Comparison of ENCODE assay signal across 18 cellular contexts in genomic region chr2:188572592-188572991, GRCh38.
DNase-seq lines count a peak whose midpoint lies in the region; ATAC-seq, FAIRE-seq and TF ChIP-seq lines count a peak whose summit lies in the region.
"Had no signal": no experiment of that assay in that cellular context is flagged by ENCODE, and none has a peak within 500 bp of the region (broad histone marks: within the 10 kb centered on the region; RNA-seq: fewer than 3 reads in every experiment).

No MANE protein-coding gene starts in this region.

- H3K4me3 ChIP-seq in HepG2 (replicated peaks in 1 of 3; ENCODE audit: insufficient read depth in 1 of 3, low read depth in 2 of 3, low read length in 3 of 3) (no peak overlapping the region), right lobe of liver (no peak overlapping the region), SK-N-MC (no peak overlapping the region; the same call in 1 of the 2 replicates)
- H3K4me3 ChIP-seq: GM23248, K562 had no signal

- no peak for FAIRE-seq in HepG2 (lab: Jason Lieb, UNC)
- FAIRE-seq: D721Med, H54, K562 had no signal

- H3K79me2 ChIP-seq in HepG2 (ENCODE audit: insufficient read depth, low read length) = no peaks in the 10 kb centered on the region

- H3K27ac Mint-ChIP-seq in mesothelial cell of epicardium = peak overlapping the region; percentile 21
- H3K27ac Mint-ChIP-seq: CD14-positive monocyte; CD8-positive, alpha-beta T cell had no signal

- no peaks in the 10 kb centered on the region for H3K27me3 ChIP-seq in HepG2 (ENCODE audit: control insufficient read depth in 1 of 2, insufficient read depth in 2 of 2, low read length in 2 of 2)
- no peaks in the 10 kb centered on the region for H3K27me3 ChIP-seq in right lobe of liver

- in situ Hi-C loops in HepG2 (cut with HindIII; ENCODE audit: extremely low pct_ligation_motif_present, low pct_unique_long_range_greater_than_20kb) = no loop called here

- H3K4me2 ChIP-seq in HepG2 (ENCODE audit: low read depth, low read length) = no peak overlapping the region

- peaks cover 7% of the 10 kb centered on the region for H3K9me3 Mint-ChIP-seq in mesothelial cell of epicardium
- H3K9me3 Mint-ChIP-seq: CD8-positive, alpha-beta T cell had no signal

- H4K20me1 ChIP-seq in HepG2 (ENCODE audit: insufficient read depth, low read length) = no peaks in the 10 kb centered on the region

- TF ChIP-seq EP300 in HepG2 (IDR thresholded peaks at IDR 0.05; ENCODE audit: low read depth in 2 of 2, low read length in 2 of 2) (no peak), HepG2 (CRISPR knock-in tag; IDR thresholded peaks at IDR 0.05; ENCODE audit: borderline replicate concordance) (no peak)

- intact Hi-C loops in HepG2 (cut with micrococcal nuclease; ENCODE audit: unreplicated experiment) (no loop called here), right lobe of liver (cut with DNase I) (no loop called here)

- H3K4me3 Mint-ChIP-seq in mesothelial cell of epicardium = no peak overlapping the region
- H3K4me3 Mint-ChIP-seq: CD14-positive monocyte; CD8-positive, alpha-beta T cell had no signal

- ATAC-seq in HepG2 = no peak
- ATAC-seq in right lobe of liver = no peak
- no peak for ATAC-seq in HG03354 (IDR thresholded peaks at IDR 0.05; ENCODE audit: poor library complexity, severe bottlenecking, unreplicated experiment)
- ATAC-seq in GM19463 (IDR thresholded peaks at IDR 0.05; ENCODE audit: unreplicated experiment) = no peak
- no peak for ATAC-seq in GM21529 (IDR thresholded peaks at IDR 0.05; ENCODE audit: unreplicated experiment)
- ATAC-seq: CD8-positive, alpha-beta T cell; HCT116; K562 had no signal

- H3K9me3 ChIP-seq in HepG2 (ENCODE audit: low read length) = no peaks in the 10 kb centered on the region
- H3K9me3 ChIP-seq in right lobe of liver = no peaks in the 10 kb centered on the region
- H3K9me3 ChIP-seq in SK-N-MC (ENCODE audit: low read depth, low read length) = no peaks in the 10 kb centered on the region

- H3K27me3 Mint-ChIP-seq in mesothelial cell of epicardium (ENCODE audit: low read depth) = no peaks in the 10 kb centered on the region

- TF ChIP-seq RAD21 in HepG2 (CRISPR knock-in tag; IDR thresholded peaks at IDR 0.05) = no peak

- TF ChIP-seq POLR2A in HepG2 (IDR thresholded peaks at IDR 0.05; ENCODE audit: insufficient read depth in 1 of 2, low read depth in 2 of 2, low read length in 2 of 2) (no peak), right lobe of liver (IDR thresholded peaks at IDR 0.05) (no peak)

- H3K4me1 Mint-ChIP-seq in mesothelial cell of epicardium = peaks cover 7% of the 10 kb centered on the region
- H3K4me1 Mint-ChIP-seq: CD14-positive monocyte had no signal

- no peak for TF ChIP-seq CTCF in HepG2 (CRISPR knock-in tag; IDR thresholded peaks at IDR 0.05)
- no peak for TF ChIP-seq CTCF in right lobe of liver (IDR thresholded peaks at IDR 0.05)
- TF ChIP-seq CTCF in mesothelial cell of epicardium (IDR thresholded peaks at IDR 0.05; ENCODE audit: unreplicated experiment) = no peak

- WGBS in HepG2 (ENCODE audit: low lambda C conversion rate) = 0% methylated on average over 1 of the region's 1 CpG
- WGBS in right lobe of liver (ENCODE audit: insufficient coverage, low coverage, low lambda C conversion rate, missing lambda C conversion rate) = 58% methylated on average over 1 of the region's 1 CpG

- CTCF ChIA-PET in HepG2 (lab: Yijun Ruan, JAX; ENCODE audit: low intra/inter-chr PET ratio, low total read pairs) = no interaction called here

- H3K36me3 Mint-ChIP-seq in mesothelial cell of epicardium = peaks cover 43% of the 10 kb centered on the region
- H3K36me3 Mint-ChIP-seq: CD14-positive monocyte; CD8-positive, alpha-beta T cell had no signal

- H3K9ac ChIP-seq in HepG2 (ENCODE audit: insufficient read depth, low read depth, low read length) (no peak overlapping the region), SK-N-MC (ENCODE audit: insufficient read length) (no peak overlapping the region)
- H3K9ac ChIP-seq: GM23248 had no signal

- POLR2A ChIA-PET in HepG2 (lab: Yijun Ruan, JAX) = no interaction called here

- DNase-seq in HepG2 (ENCODE audit: low spot score) (no peak), right lobe of liver (no peak), SK-N-MC (ENCODE audit: low read depth, low spot score) (no peak), mesothelial cell of epicardium (ENCODE audit: low spot score in 2 of 2, unreplicated experiment in 2 of 2) (no peak)
- DNase-seq: CD8-positive, alpha-beta T cell; COR-L47; DMS153; GF-D8; GM23248 had no signal

- H3K4me1 ChIP-seq in HepG2 (ENCODE audit: insufficient read depth, low read length) (no peaks in the 10 kb centered on the region), right lobe of liver (no peaks in the 10 kb centered on the region)

- H2AFZ ChIP-seq in HepG2 (ENCODE audit: low read length) = no peak overlapping the region
- H2AFZ ChIP-seq: GM23248 had no signal

- BruUV-seq in HepG2 (replicated peaks; lab: Mats Ljungman, UMichigan) = no TSS peak

- no peaks in the 10 kb centered on the region for H3K36me3 ChIP-seq in HepG2 (replicated peaks in 1 of 2; ENCODE audit: control insufficient read depth in 1 of 2, insufficient read depth in 2 of 2, low read length in 2 of 2)
- H3K36me3 ChIP-seq in right lobe of liver = no peaks in the 10 kb centered on the region
- no peaks in the 10 kb centered on the region for H3K36me3 ChIP-seq in SK-N-MC (ENCODE audit: insufficient read depth, low read length)

- H3K27ac ChIP-seq in HepG2 (ENCODE audit: extremely low read length, insufficient read depth, low read length) (no peak overlapping the region), right lobe of liver (no peak overlapping the region), SK-N-MC (peak overlapping the region; percentile 83; the same call in 1 of the 2 replicates)
- H3K27ac ChIP-seq: GM23248, HL-60 had no signal

TF ChIP-seq in HepG2, 621 proteins besides CTCF, POLR2A, EP300 and RAD21:
- TF ChIP-seq ARNT2 (CRISPR knock-in tag; IDR thresholded peaks at IDR 0.05; ENCODE audit: low read depth) (no peak), ZC3H4 (CRISPR knock-in tag; IDR thresholded peaks at IDR 0.05; ENCODE audit: borderline replicate concordance) (no peak), RAD51 (IDR thresholded peaks at IDR 0.05; ENCODE audit: borderline replicate concordance) (peak; percentile 76), ZNF30 (CRISPR knock-in tag; IDR thresholded peaks at IDR 0.05) (no peak), SATB2 (CRISPR knock-in tag; IDR thresholded peaks at IDR 0.05) (no peak), MTA1 (CRISPR knock-in tag; IDR thresholded peaks at IDR 0.05; ENCODE audit: borderline replicate concordance) (no peak), USF2 (IDR thresholded peaks at IDR 0.05; ENCODE audit: low read depth, low read length) (0 out of 2 replicates have a peak, but pooled peaks have one; percentile 15), USF2 (CRISPR knock-in tag; IDR thresholded peaks at IDR 0.05; ENCODE audit: borderline replicate concordance) (no peak)
